In genomic region chr12:57086951-57087688, GRCh38 we compare ENCODE assay signal across 8 cellular contexts. TPM values are rescaled to one million over a fixed set of nuclear protein-coding genes. Genes with fewer than 3 reads are reported as not detected.
DNase-seq lines count a peak whose midpoint lies in the region; ATAC-seq and TF ChIP-seq lines count a peak whose summit lies in the region.

No MANE protein-coding gene starts in this region.

- peak overlapping the region; percentile 74 for H3K4me3 ChIP-seq in epithelial cell of esophagus (ENCODE audit: low read length)

- DNase-seq in NK-92 (lab: John Stamatoyannopoulos, UW; ENCODE audit: unreplicated experiment) (peak; percentile 52), epithelial cell of esophagus (ENCODE audit: low read depth) (peak; percentile 90), mucosa of gallbladder (ENCODE audit: low spot score) (peak; percentile 89), NCI-H2029 (lab: John Stamatoyannopoulos, UW) (no peak)
- DNase-seq in activated CD8-positive, alpha-beta memory T cell treated with anti-CD3 and anti-CD28 coated beads, Interleukin-2, amount 50 U/mL, for 48 hours = peak; percentile 97
- peak; percentile 90 to 91 for DNase-seq in stimulated activated CD8-positive, alpha-beta memory T cell treated with anti-CD3 and anti-CD28 coated beads, Interleukin-4, amount 100 ng/mL, for 1 hour (ENCODE audit: low read depth in 2 of 2, low spot score in 1 of 2)

- TF ChIP-seq CTCF in epithelial cell of esophagus (IDR thresholded peaks at IDR 0.05; ENCODE audit: insufficient read depth, low read depth, low read length, missing control alignments) = no peak

- peak; percentile 18 for ATAC-seq in HG02981 (IDR thresholded peaks at IDR 0.05; ENCODE audit: unreplicated experiment)

- TF ChIP-seq POLR2A in GM18526 (IDR thresholded peaks at IDR 0.05; ENCODE audit: extremely low read depth, insufficient read length) = peak; percentile 55

RNA-seq across cellular contexts. Expression of gene NAB2, which starts 1.8 kb away (rescaled TPM):
- total RNA-seq in mucosa of gallbladder = 21.4 TPM

RNA-seq across cellular contexts. Expression of gene NEMP1, which starts 8.5 kb away (rescaled TPM):
- 11.4 TPM for total RNA-seq in mucosa of gallbladder

RNA-seq across cellular contexts. Expression of gene STAT6, which starts 24.0 kb away (rescaled TPM):
- total RNA-seq in mucosa of gallbladder = 287 TPM

RNA-seq across cellular contexts. Expression of gene MYO1A, which starts 37.2 kb away (rescaled TPM):
- total RNA-seq in mucosa of gallbladder = 48.5 TPM

RNA-seq across cellular contexts. Expression of gene LRP1, which starts 41.2 kb away (rescaled TPM):
- 241 TPM for total RNA-seq in mucosa of gallbladder
